Comparison of ENCODE assay signal across 1 cellular context in the genomic region with DNA sequence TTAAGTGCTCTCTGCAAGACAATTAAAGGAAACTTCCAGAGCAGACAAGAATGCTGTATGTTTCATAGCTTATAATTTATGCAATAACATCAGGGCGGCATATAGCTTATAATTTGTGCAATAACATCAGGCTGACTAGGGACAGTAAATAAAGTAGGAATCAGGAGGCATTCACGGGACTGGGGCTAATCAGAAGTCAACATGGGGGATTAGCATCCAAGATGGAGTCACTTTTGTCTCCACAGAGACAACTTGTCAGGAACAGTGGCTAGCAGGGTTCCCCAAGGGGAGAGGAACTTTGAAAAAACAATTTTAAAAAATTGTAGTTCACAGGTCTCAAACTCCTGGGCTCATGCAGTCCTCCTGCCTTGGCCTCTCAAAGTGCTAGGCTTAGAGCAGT.
TF ChIP-seq lines count a peak whose summit lies in the region.

No MANE protein-coding gene starts in this region.

TF ChIP-seq in K562, 482 proteins besides CTCF, POLR2A, EP300 and RAD21:
- TF ChIP-seq RFX1 (IDR thresholded peaks at IDR 0.05) (no peak), PTRF (tag; IDR thresholded peaks at IDR 0.05) (peak; percentile 76), ZNF592 (IDR thresholded peaks at IDR 0.05) (peak; percentile 80), TEAD1 (CRISPR knock-in tag; IDR thresholded peaks at IDR 0.05) (peak in 1 of 2 experiments; percentile 52; a peak in 1 of 4 replicates), CCAR2 (IDR thresholded peaks at IDR 0.05; ENCODE audit: low read depth, low read length) (no peak), ZNF445 (CRISPR knock-in tag; IDR thresholded peaks at IDR 0.05; ENCODE audit: low read depth) (no peak), PTTG1 (tag; IDR thresholded peaks at IDR 0.05; ENCODE audit: low read depth) (peak; percentile 61; the same call in 1 of the 2 replicates)
